ENCODE assay signal across 23 cellular contexts in genomic region chr17:22460461-22461063, GRCh38.
A peak's percentile ranks its signal among the peaks of the same experiment; 100 is the strongest.
DNase-seq lines count a peak whose midpoint lies in the region; ATAC-seq, FAIRE-seq and TF ChIP-seq lines count a peak whose summit lies in the region.
"Had no signal": no experiment of that assay in that cellular context is flagged by ENCODE, and none has a peak within 500 bp of the region (broad histone marks: within the 10 kb centered on the region; RNA-seq: fewer than 3 reads in every experiment).

No MANE protein-coding gene starts in this region.

- peaks cover 65% of the 10 kb centered on the region for H3K4me1 ChIP-seq in BLaER1
- H3K4me1 ChIP-seq in Karpas-422 (ENCODE audit: low read length), result peaks cover 83% of the 10 kb centered on the region
- H3K4me1 ChIP-seq: A549, Caco-2 had no signal

- H3K9me3 ChIP-seq in BLaER1 (no peaks in the 10 kb centered on the region; the same call in 1 of the 2 replicates), Karpas-422 (ENCODE audit: low read length) (no peaks in the 10 kb centered on the region)
- H3K9me3 ChIP-seq: A549, Caco-2 had no signal

- H3K36me3 Mint-ChIP-seq in osteocyte (ENCODE audit: unreplicated experiment), result no peaks in the 10 kb centered on the region
- peaks cover 0 to 5% of the 10 kb centered on the region in 2 donors for H3K36me3 Mint-ChIP-seq in activated naive CD4-positive, alpha-beta T cell treated with anti-CD3 and anti-CD28 coated beads, Interleukin-2, amount 50 U/mL, for 72 hours
- no peaks in the 10 kb centered on the region for H3K36me3 Mint-ChIP-seq in activated CD4-positive, alpha-beta memory T cell treated with anti-CD3 and anti-CD28 coated beads, Interleukin-2, amount 10 ng/mL, durations not matched to agents 7 days and 5 days (ENCODE audit: low read depth)
- H3K36me3 Mint-ChIP-seq: CD8-positive, alpha-beta T cell had no signal

- in situ Hi-C loops in G401 (cut with HindIII; ENCODE audit: low sequenced_read_pairs), result no loop called here

- FAIRE-seq in bronchial epithelial cell (lab: Jason Lieb, UNC), result peak; percentile 85
- FAIRE-seq: D721Med, GM12878, GM12892, GM18507 had no signal

- no peak for TF ChIP-seq CTCF in bronchial epithelial cell (IDR thresholded peaks at IDR 0.05; ENCODE audit: insufficient read depth, low read length, severe bottlenecking)
- TF ChIP-seq CTCF in osteocyte (IDR thresholded peaks at IDR 0.05), result no peak

- no peak overlapping the region for H2AFZ ChIP-seq in Karpas-422 (ENCODE audit: low read length)

- no peak overlapping the region for H3K4me3 ChIP-seq in BLaER1
- no peak overlapping the region for H3K4me3 ChIP-seq in Karpas-422 (ENCODE audit: low read length)
- no peak overlapping the region for H3K4me3 ChIP-seq in bronchial epithelial cell (ENCODE audit: low read depth, low read length)
- H3K4me3 ChIP-seq: A549, GM12878 had no signal

- H3K4me1 Mint-ChIP-seq in osteocyte (ENCODE audit: unreplicated experiment), result no peaks in the 10 kb centered on the region
- no peaks in the 10 kb centered on the region for H3K4me1 Mint-ChIP-seq in activated CD4-positive, alpha-beta memory T cell treated with anti-CD3 and anti-CD28 coated beads, Interleukin-2, amount 10 ng/mL, durations not matched to agents 7 days and 5 days
- H3K4me1 Mint-ChIP-seq: B cell had no signal

- H3K27me3 ChIP-seq in BLaER1 (no peaks in the 10 kb centered on the region), Karpas-422 (ENCODE audit: low read length) (no peaks in the 10 kb centered on the region), bronchial epithelial cell (ENCODE audit: control insufficient read depth, insufficient read depth, low read length) (no peaks in the 10 kb centered on the region)

- H3K36me3 ChIP-seq in BLaER1 (no peaks in the 10 kb centered on the region), Karpas-422 (ENCODE audit: insufficient read depth, low read length) (no peaks in the 10 kb centered on the region), bronchial epithelial cell (ENCODE audit: control insufficient read depth, insufficient read depth, low read length) (no peaks in the 10 kb centered on the region)

- H3K9me2 ChIP-seq in Karpas-422 (replicated peaks; ENCODE audit: insufficient read depth, low read length), result no peaks in the 10 kb centered on the region

- H3K4me3 Mint-ChIP-seq in osteocyte (ENCODE audit: unreplicated experiment), result no peak overlapping the region
- H3K4me3 Mint-ChIP-seq in activated CD4-positive, alpha-beta memory T cell treated with anti-CD3 and anti-CD28 coated beads, Interleukin-2, amount 10 ng/mL, durations not matched to agents 7 days and 5 days, result no peak overlapping the region
- H3K4me3 Mint-ChIP-seq: B cell; CD4-positive, alpha-beta T cell; CD8-positive, alpha-beta T cell had no signal

- H4K20me1 ChIP-seq in BLaER1, result no peaks in the 10 kb centered on the region
- no peaks in the 10 kb centered on the region for H4K20me1 ChIP-seq in Karpas-422 (ENCODE audit: insufficient read depth, low read depth, low read length)

- H3K9ac ChIP-seq in BLaER1 (no peak overlapping the region), Karpas-422 (ENCODE audit: low read length) (peak overlapping the region; percentile 2; the same call in 1 of the 2 replicates)

- ATAC-seq in activated naive CD4-positive, alpha-beta T cell treated with anti-CD3 and anti-CD28 coated beads, Interleukin-2, amount 50 U/mL, for 72 hours, result no peak
- ATAC-seq: A549; CD8-positive, alpha-beta T cell; GM12878 had no signal

- H3K27me3 Mint-ChIP-seq in osteocyte (ENCODE audit: unreplicated experiment), result no peaks in the 10 kb centered on the region
- no peaks in the 10 kb centered on the region for H3K27me3 Mint-ChIP-seq in activated CD4-positive, alpha-beta memory T cell treated with anti-CD3 and anti-CD28 coated beads, Interleukin-2, amount 10 ng/mL, durations not matched to agents 7 days and 5 days
- H3K27me3 Mint-ChIP-seq: B cell; CD4-positive, alpha-beta T cell had no signal

- H3K4me2 ChIP-seq in BLaER1 (peak overlapping the region; percentile 55), Karpas-422 (ENCODE audit: low read depth, low read length, poor library complexity, severe bottlenecking) (no peak overlapping the region)
- H3K4me2 ChIP-seq: A549 had no signal

- DNase-seq in Karpas-422, result no peak
- no peak for DNase-seq in bronchial epithelial cell (ENCODE audit: low read depth)
- DNase-seq in osteocyte (ENCODE audit: extremely low spot score, unreplicated experiment), result peak; percentile 65
- DNase-seq in activated naive CD4-positive, alpha-beta T cell treated with anti-CD3 and anti-CD28 coated beads, Interleukin-2, amount 50 U/mL, for 72 hours (ENCODE audit: low spot score in 2 of 2), result no peak
- DNase-seq in activated CD4-positive, alpha-beta memory T cell treated with anti-CD3 and anti-CD28 coated beads, Interleukin-2, amount 10 ng/mL, durations not matched to agents 7 days and 5 days, result no peak
- no peak for DNase-seq in NCI-H510A (lab: John Stamatoyannopoulos, UW)
- no peak for DNase-seq in G401 (ENCODE audit: low spot score)
- DNase-seq: AML-193; Caco-2; Calu3; CD4-positive, alpha-beta T cell; CD8-positive, alpha-beta T cell; DMS79 treated with DMSO at 0.1 percent for 48 hours; GDM1 had no signal

- CTCF ChIA-PET in activated CD4-positive, alpha-beta memory T cell treated with anti-CD3 and anti-CD28 coated beads, Interleukin-2, amount 10 ng/mL, durations not matched to agents 7 days and 5 days (lab: Charles Lee), result no interaction called here

- H3K79me2 ChIP-seq in Karpas-422 (ENCODE audit: low read length), result no peaks in the 10 kb centered on the region

- H3K27ac ChIP-seq in BLaER1, result peak overlapping the region; percentile 46; the same call in 1 of the 2 replicates
- no peak overlapping the region for H3K27ac ChIP-seq in Karpas-422 (ENCODE audit: low read length)
- H3K27ac ChIP-seq: 22Rv1, A549, C4-2B had no signal

- peaks cover 61% of the 10 kb centered on the region for H3K9me3 Mint-ChIP-seq in osteocyte (ENCODE audit: unreplicated experiment)
- peaks cover 17 to 28% of the 10 kb centered on the region in 2 donors for H3K9me3 Mint-ChIP-seq in activated naive CD4-positive, alpha-beta T cell treated with anti-CD3 and anti-CD28 coated beads, Interleukin-2, amount 50 U/mL, for 72 hours
- peaks cover 45% of the 10 kb centered on the region for H3K9me3 Mint-ChIP-seq in activated CD4-positive, alpha-beta memory T cell treated with anti-CD3 and anti-CD28 coated beads, Interleukin-2, amount 10 ng/mL, durations not matched to agents 7 days and 5 days

- no peak overlapping the region for H3K27ac Mint-ChIP-seq in osteocyte (ENCODE audit: unreplicated experiment)
- no peak overlapping the region for H3K27ac Mint-ChIP-seq in activated naive CD4-positive, alpha-beta T cell treated with anti-CD3 and anti-CD28 coated beads, Interleukin-2, amount 50 U/mL, for 72 hours
- no peak overlapping the region for H3K27ac Mint-ChIP-seq in activated CD4-positive, alpha-beta memory T cell treated with anti-CD3 and anti-CD28 coated beads, Interleukin-2, amount 10 ng/mL, durations not matched to agents 7 days and 5 days
- H3K27ac Mint-ChIP-seq: B cell; CD4-positive, alpha-beta T cell; CD8-positive, alpha-beta T cell had no signal

- POLR2A ChIA-PET in activated CD4-positive, alpha-beta memory T cell treated with anti-CD3 and anti-CD28 coated beads, Interleukin-2, amount 10 ng/mL, durations not matched to agents 7 days and 5 days (lab: Charles Lee), result no interaction called here
